In the genomic region with DNA sequence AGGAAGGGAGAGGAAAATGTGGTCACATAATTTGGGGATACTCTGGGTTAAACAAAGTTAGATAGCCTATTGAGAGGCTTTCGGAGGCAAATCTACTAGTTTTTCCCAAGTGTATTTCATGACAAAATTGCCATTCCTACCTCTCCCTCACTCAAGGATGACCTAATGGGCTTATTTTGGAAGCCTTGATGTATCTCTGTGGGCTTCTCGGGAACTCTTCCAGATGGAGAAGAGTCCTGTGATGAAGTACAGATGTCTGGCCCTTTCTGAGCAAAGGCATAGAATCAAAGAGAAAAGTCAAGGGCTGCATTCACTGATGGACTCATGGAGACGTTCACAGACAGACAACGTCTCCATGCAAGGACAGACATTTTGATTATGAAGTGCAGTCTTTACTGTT, we compare ENCODE assay signal across 29 cellular contexts.
"Had no signal": no experiment of that assay in that cellular context is flagged by ENCODE, and none has a peak within 500 bp of the region (broad histone marks: within the 10 kb centered on the region; RNA-seq: fewer than 3 reads in every experiment).

No MANE protein-coding gene starts in this region.

- H3K4me2 ChIP-seq: neural progenitor cell had no signal

- H3K79me2 ChIP-seq: parathyroid adenoma had no signal

- H3K36me3 ChIP-seq: brain microvascular endothelial cell, heart left ventricle, lower lobe of right lung, neural progenitor cell, right atrium auricular region, thoracic aorta had no signal

- H3K4me3 ChIP-seq: coronary artery, dorsolateral prefrontal cortex, heart left ventricle, lower lobe of right lung, neural progenitor cell, right atrium auricular region, thoracic aorta had no signal

- H3K27ac ChIP-seq: brain microvascular endothelial cell, coronary artery, dorsolateral prefrontal cortex, heart left ventricle, lower lobe of right lung, neural progenitor cell, parathyroid adenoma, right atrium auricular region, thoracic aorta had no signal

- DNase-seq: activated CD4-positive, alpha-beta T cell treated with anti-CD3 and anti-CD28 coated beads, Interleukin-2, amount 10 ng/mL, durations not matched to agents 7 days and 5 days; activated CD4-positive, CD25-positive, alpha-beta regulatory T cell treated with anti-CD3 and anti-CD28 coated beads, Interleukin-2, amount 50 U/mL, for 72 hours; activated CD8-positive, alpha-beta T cell treated with anti-CD3 and anti-CD28 coated beads for 36 hours; activated gamma-delta T cell treated with Interleukin-2 at 50 U/mL for 16 hours; activated naive CD4-positive, alpha-beta T cell treated with anti-CD3 and anti-CD28 coated beads, Interleukin-2, amount 50 U/mL, for 16 hours; activated T-cell treated with anti-CD3 and anti-CD28 coated beads, Interleukin-2, amount 50 U/mL, for 4 hours; amniotic stem cell; brain microvascular endothelial cell; dorsolateral prefrontal cortex; effector memory CD4-positive, alpha-beta T cell; heart left ventricle; hypothalamus; immature natural killer cell; kidney; lower lobe of right lung; mesendoderm; natural killer cell; occipital lobe; stimulated activated CD4-positive, alpha-beta T cell treated with anti-CD3 and anti-CD28 coated beads, Interleukin-12 subunit alpha, Interleukin-12 subunit beta, amount 100 ng/mL, for 4 hours; stimulated activated CD4-positive, alpha-beta T cell treated with anti-CD3 and anti-CD28 coated beads, Interleukin-4, amount 100 ng/mL, for 1 hour; stimulated activated naive CD8-positive, alpha-beta T cell treated with anti-CD3 and anti-CD28 coated beads, Interleukin-15, Interleukin-2, amounts not matched to agents 100 U/mL and 50 U/mL, for 24 hours; T-helper 2 cell; trophoblast cell had no signal

- H3K27me3 ChIP-seq: brain microvascular endothelial cell, dorsolateral prefrontal cortex, heart left ventricle, neural progenitor cell, right atrium auricular region had no signal

- ATAC-seq: activated CD8-positive, alpha-beta T cell treated with anti-CD3 and anti-CD28 coated beads for 36 hours; activated T-cell treated with anti-CD3 and anti-CD28 coated beads, Interleukin-2, amount 50 U/mL, for 4 hours; activated T-helper 17 cell treated with anti-CD3 and anti-CD28 coated beads, Interleukin-2, amount 50 U/mL, for 72 hours; lower lobe of right lung; natural killer cell; stimulated activated naive CD8-positive, alpha-beta T cell treated with anti-CD3 and anti-CD28 coated beads, Interleukin-15, Interleukin-2, amounts not matched to agents 100 U/mL and 50 U/mL, for 24 hours had no signal

- H3K9ac ChIP-seq: neural progenitor cell, parathyroid adenoma had no signal

- H2AFZ ChIP-seq: neural progenitor cell, parathyroid adenoma had no signal

- H3K4me1 ChIP-seq: right atrium auricular region had no signal

- H3K9me3 ChIP-seq: heart left ventricle, lower lobe of right lung, right atrium auricular region, thoracic aorta had no signal
